20 cellular contexts compared by ENCODE assay signal in the genomic region with DNA sequence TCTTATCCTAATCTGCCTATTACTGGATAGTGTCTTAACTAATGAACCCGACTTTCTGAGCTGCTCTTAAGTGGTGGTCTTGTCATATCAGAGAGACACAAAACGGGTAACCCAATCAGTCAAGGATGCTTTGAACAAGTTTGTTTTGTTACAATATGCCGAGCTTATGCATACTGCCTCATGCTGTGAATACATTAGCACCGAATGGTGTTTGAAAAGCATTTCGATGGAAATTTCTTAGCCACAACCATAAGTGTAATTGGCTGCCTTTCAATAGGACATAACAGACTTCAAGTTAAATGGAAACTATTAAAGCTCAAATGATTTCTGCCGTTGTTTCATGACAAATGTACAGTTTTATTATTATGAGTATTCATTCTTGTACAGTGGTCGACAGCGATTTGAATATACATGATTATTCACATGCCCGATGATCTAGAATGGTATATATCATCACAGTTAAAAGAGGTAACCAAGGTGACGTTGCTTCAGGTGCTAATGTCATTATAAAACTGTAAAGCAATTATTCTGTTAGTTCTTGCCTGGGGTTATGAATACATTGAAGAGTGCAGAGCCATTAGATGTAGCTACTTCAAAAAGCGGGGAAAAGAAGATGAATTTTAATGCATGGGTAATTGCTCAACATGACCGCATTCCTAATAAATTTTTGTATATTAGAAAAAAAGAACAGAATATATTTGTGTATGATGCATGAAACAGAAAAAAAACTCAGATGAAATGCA.
A peak's percentile ranks its signal among the peaks of the same experiment; 100 is the strongest.
DNase-seq lines count a peak whose midpoint lies in the region; ATAC-seq, FAIRE-seq and TF ChIP-seq lines count a peak whose summit lies in the region.
"Had no signal": no experiment of that assay in that cellular context is flagged by ENCODE, and none has a peak within 500 bp of the region (broad histone marks: within the 10 kb centered on the region; RNA-seq: fewer than 3 reads in every experiment).

No MANE protein-coding gene starts in this region.

- H3K4me3 ChIP-seq in osteoblast (ENCODE audit: insufficient read depth, low read length), result no peak overlapping the region
- H3K4me3 ChIP-seq: BLaER1 treated with 17β-estradiol and CSF1 and Interleukin-3, amounts not matched to agents 10 nM and 100 nM had no signal

- peaks cover 9% of the 10 kb centered on the region for H3K4me1 Mint-ChIP-seq in nephron progenitor cell
- H3K4me1 Mint-ChIP-seq: CD4-positive, alpha-beta memory T cell had no signal

- H3K4me3 Mint-ChIP-seq in nephron progenitor cell, result no peak overlapping the region
- H3K4me3 Mint-ChIP-seq: CD4-positive, alpha-beta memory T cell had no signal

- ATAC-seq in GM19395 (IDR thresholded peaks at IDR 0.05; ENCODE audit: unreplicated experiment), result no peak
- ATAC-seq: Panc1, SK-N-SH treated with all-trans-retinoic acid at 6 μM for 48 hours had no signal

- no peaks in the 10 kb centered on the region for H3K9me3 ChIP-seq in osteoblast (ENCODE audit: low read depth, low read length)
- H3K9me3 ChIP-seq: BLaER1 treated with 17β-estradiol and CSF1 and Interleukin-3, amounts not matched to agents 10 nM and 100 nM; Caco-2 had no signal

- TF ChIP-seq CTCF in osteoblast (IDR thresholded peaks at IDR 0.05; ENCODE audit: extremely low read depth, low read depth, low read length) (no peak), nephron progenitor cell (IDR thresholded peaks at IDR 0.05) (no peak)

- no peaks in the 10 kb centered on the region for H3K27me3 ChIP-seq in osteoblast (ENCODE audit: insufficient read depth, low read length)
- H3K27me3 ChIP-seq: BLaER1 treated with 17β-estradiol and CSF1 and Interleukin-3, amounts not matched to agents 10 nM and 100 nM had no signal

- FAIRE-seq in H54 (lab: Jason Lieb, UNC), result no peak
- FAIRE-seq: GM18507, GM19239 had no signal

- H3K79me2 ChIP-seq in osteoblast (ENCODE audit: insufficient read depth, low read length), result no peaks in the 10 kb centered on the region

- no peak overlapping the region for H2AFZ ChIP-seq in osteoblast (ENCODE audit: low read length)

- TF ChIP-seq POLR2A in H54 (IDR thresholded peaks at IDR 0.05; ENCODE audit: low read depth, low read length), result no peak

- H3K27ac Mint-ChIP-seq in nephron progenitor cell, result no peak overlapping the region
- H3K27ac Mint-ChIP-seq: CD4-positive, alpha-beta memory T cell had no signal

- peaks cover 15% of the 10 kb centered on the region for H3K27me3 Mint-ChIP-seq in nephron progenitor cell (ENCODE audit: low read depth, poor library complexity)

- no peaks in the 10 kb centered on the region for H3K4me1 ChIP-seq in osteoblast (ENCODE audit: insufficient read depth, low read length)
- H3K4me1 ChIP-seq: BLaER1 treated with 17β-estradiol and CSF1 and Interleukin-3, amounts not matched to agents 10 nM and 100 nM; Caco-2 had no signal

- H3K36me3 ChIP-seq in osteoblast (ENCODE audit: insufficient read depth, low read length), result peaks cover 64% of the 10 kb centered on the region
- H3K36me3 ChIP-seq: BLaER1 treated with 17β-estradiol and CSF1 and Interleukin-3, amounts not matched to agents 10 nM and 100 nM had no signal

- H3K4me2 ChIP-seq in osteoblast (ENCODE audit: insufficient read depth, low read length), result no peak overlapping the region
- H3K4me2 ChIP-seq: BLaER1 treated with 17β-estradiol and CSF1 and Interleukin-3, amounts not matched to agents 10 nM and 100 nM had no signal

- H3K27ac ChIP-seq in osteoblast (ENCODE audit: low read depth, low read length), result no peak overlapping the region
- H3K27ac ChIP-seq: BLaER1 treated with 17β-estradiol and CSF1 and Interleukin-3, amounts not matched to agents 10 nM and 100 nM had no signal

- peaks cover 89% of the 10 kb centered on the region for H3K36me3 Mint-ChIP-seq in nephron progenitor cell (ENCODE audit: low read depth)
- H3K36me3 Mint-ChIP-seq: CD4-positive, alpha-beta memory T cell had no signal

- H4K20me1 ChIP-seq in osteoblast (ENCODE audit: insufficient read depth, low read length), result peaks cover 5% of the 10 kb centered on the region
- H4K20me1 ChIP-seq: BLaER1 treated with 17β-estradiol and CSF1 and Interleukin-3, amounts not matched to agents 10 nM and 100 nM had no signal

- H3K9me3 Mint-ChIP-seq in nephron progenitor cell, result no peaks in the 10 kb centered on the region

- DNase-seq in NCI-H128 (lab: John Stamatoyannopoulos, UW; ENCODE audit: unreplicated experiment), result peak; percentile 35
- peak; percentile 86 for DNase-seq in NCI-H1436 treated with DMSO at 0.1 percent for 48 hours (lab: John Stamatoyannopoulos, UW)
- DNase-seq in NCI-H748 treated with DMSO at 0.1 percent for 48 hours (lab: John Stamatoyannopoulos, UW), result peak; percentile 33
- DNase-seq in osteoblast (ENCODE audit: insufficient read length, low spot score, missing footprints), result peak; percentile 81
- no peak for DNase-seq in nephron progenitor cell
- no peak for DNase-seq in H54 (ENCODE audit: insufficient read length, low spot score)
- DNase-seq: Caco-2; CD4-positive, alpha-beta memory T cell; DMS153; H7; Kasumi-1; NCI-H1694; NK-92 treated with Interleukin-12 subunit alpha and Interleukin-12 subunit beta, amount 100 ng/mL, for 24 hours; SIG-M5 had no signal

Comparison
In these comparisons a context has a peak if more than half of its experiments do, and no peak if none do; other contexts are left out.
1. DNase-seq: peak in NCI-H128 (single experiment), NCI-H1436 treated with DMSO at 0.1 percent for 48 hours (single experiment), NCI-H748 treated with DMSO at 0.1 percent for 48 hours (single experiment) and osteoblast (single experiment); none in nephron progenitor cell (single experiment) and H54 (single experiment).